1 cellular context compared by ENCODE assay signal in the genomic region with DNA sequence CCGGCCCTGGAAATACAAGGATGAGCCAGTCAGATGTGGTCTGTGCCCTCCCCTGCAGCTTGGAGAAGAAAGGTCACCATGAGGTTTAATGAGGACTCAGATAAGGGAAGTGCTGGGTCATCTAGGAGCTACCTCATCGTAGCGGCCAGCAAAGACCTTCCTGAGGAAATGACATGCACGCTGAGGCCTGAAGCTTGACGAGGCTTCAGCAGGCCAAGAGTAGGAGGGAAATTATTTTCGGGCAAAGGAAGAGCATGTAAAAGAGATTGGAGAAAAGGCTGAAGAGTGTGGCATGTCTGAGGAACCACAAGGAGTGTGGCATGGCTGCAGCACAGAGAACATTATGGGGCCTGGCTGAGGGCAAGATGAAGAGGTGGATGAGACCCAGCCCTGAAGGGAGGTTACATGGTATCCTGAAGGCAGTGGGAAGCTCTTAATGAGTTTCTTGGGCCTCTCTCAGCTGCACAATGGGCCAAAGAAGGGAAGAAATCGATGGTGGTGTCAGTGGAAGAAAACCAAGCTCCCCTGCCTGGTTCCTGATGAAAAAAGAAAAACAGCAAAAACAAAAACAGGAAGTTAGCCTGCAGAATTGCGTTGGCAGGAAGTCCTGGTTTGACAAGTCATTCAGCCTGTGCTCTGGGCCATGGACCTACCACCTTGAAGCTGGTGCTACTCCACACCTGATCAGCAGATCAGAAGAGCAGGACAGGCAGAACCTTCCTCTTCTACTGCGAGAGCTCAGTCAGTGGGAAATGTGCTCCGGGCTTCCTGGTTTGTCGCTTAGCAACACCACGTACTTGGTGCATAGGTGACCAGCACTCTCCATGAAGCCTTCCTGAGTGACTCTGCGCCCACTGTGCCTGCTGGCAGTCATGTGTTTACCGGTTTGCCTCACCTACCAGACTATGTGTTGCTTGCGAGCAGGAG.
TF ChIP-seq lines count a peak whose summit lies in the region.

No MANE protein-coding gene starts in this region.

TF ChIP-seq in K562, 482 proteins besides CTCF, POLR2A, EP300 and RAD21 (continued from another document and continues in another):
- TF ChIP-seq, protein P1, sequence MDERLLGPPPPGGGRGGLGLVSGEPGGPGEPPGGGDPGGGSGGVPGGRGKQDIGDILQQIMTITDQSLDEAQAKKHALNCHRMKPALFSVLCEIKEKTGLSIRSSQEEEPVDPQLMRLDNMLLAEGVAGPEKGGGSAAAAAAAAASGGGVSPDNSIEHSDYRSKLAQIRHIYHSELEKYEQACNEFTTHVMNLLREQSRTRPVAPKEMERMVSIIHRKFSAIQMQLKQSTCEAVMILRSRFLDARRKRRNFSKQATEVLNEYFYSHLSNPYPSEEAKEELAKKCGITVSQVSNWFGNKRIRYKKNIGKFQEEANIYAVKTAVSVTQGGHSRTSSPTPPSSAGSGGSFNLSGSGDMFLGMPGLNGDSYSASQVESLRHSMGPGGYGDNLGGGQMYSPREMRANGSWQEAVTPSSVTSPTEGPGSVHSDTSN (CRISPR knock-in tag; IDR thresholded peaks at IDR 0.05; ENCODE audit: low read depth): no peak
- TF ChIP-seq, protein P1 (tag; conservative IDR thresholded peaks at IDR 0.05; ENCODE audit: low read depth): peak; percentile 53
- TF ChIP-seq JUNB (CRISPR knock-in tag; conservative IDR thresholded peaks at IDR 0.05) (no peak), RAD51 (IDR thresholded peaks at IDR 0.05; ENCODE audit: borderline replicate concordance, low read depth) (no peak), KAT7 (CRISPR knock-in tag; IDR thresholded peaks at IDR 0.05; ENCODE audit: borderline replicate concordance) (peak; percentile 45; the same call in 1 of the 2 replicates), NFIX (CRISPR knock-in tag; IDR thresholded peaks at IDR 0.05; ENCODE audit: low read depth) (no peak), ILK (tag; IDR thresholded peaks at IDR 0.05; ENCODE audit: borderline replicate concordance, low read depth) (peak; percentile 64; the same call in 1 of the 2 replicates), MYC (IDR thresholded peaks at IDR 0.05; ENCODE audit: low read depth, low read length) (peak; percentile 67; the same call in 1 of the 2 replicates), MYC (CRISPR knock-in tag; IDR thresholded peaks at IDR 0.05; ENCODE audit: borderline replicate concordance, low read depth) (no peak; the same call in 1 of the 2 replicates), ZNF717 (CRISPR knock-in tag; IDR thresholded peaks at IDR 0.05) (no peak), ARID2 (IDR thresholded peaks at IDR 0.05) (0 out of 2 replicates have a peak, but pooled peaks have one; percentile 33), ZKSCAN1 (IDR thresholded peaks at IDR 0.05; ENCODE audit: low read depth, low read length) (no peak), ZNF175 (CRISPR knock-in tag; IDR thresholded peaks at IDR 0.05; ENCODE audit: low read depth) (peak; percentile 96), ZNF644 (tag; IDR thresholded peaks at IDR 0.05; ENCODE audit: low read depth) (peak; percentile 42; the same call in 1 of the 2 replicates), NR2C1 (IDR thresholded peaks at IDR 0.05) (peak; percentile 79), NR2C1 (tag; IDR thresholded peaks at IDR 0.05) (peak; percentile 93), ZNF699 (CRISPR knock-in tag; IDR thresholded peaks at IDR 0.05; ENCODE audit: insufficient replicate concordance) (no peak), BMI1 (IDR thresholded peaks at IDR 0.05; ENCODE audit: low read length) (no peak), ZNF77 (CRISPR knock-in tag; IDR thresholded peaks at IDR 0.05) (no peak), ZNF316 (IDR thresholded peaks at IDR 0.05) (peak; percentile 95), RBM25 (IDR thresholded peaks at IDR 0.05; ENCODE audit: low read depth, low read length, severe bottlenecking) (no peak), GATAD2B (IDR thresholded peaks at IDR 0.05; ENCODE audit: borderline replicate concordance) (peak; percentile 53; the same call in 1 of the 2 replicates), GTF2A2 (tag; IDR thresholded peaks at IDR 0.05) (no peak; the same call in none of the 2 replicates), ZNF347 (CRISPR knock-in tag; IDR thresholded peaks at IDR 0.05; ENCODE audit: low read depth) (no peak), GABPB2 (CRISPR knock-in tag; conservative IDR thresholded peaks at IDR 0.05) (no peak), ZNF146 (CRISPR knock-in tag; IDR thresholded peaks at IDR 0.05; ENCODE audit: unreplicated experiment) (no peak), SRSF7 (optimal IDR thresholded peaks at IDR 0.05; ENCODE audit: low read depth, low read length) (no peak), HOXB6 (CRISPR knock-in tag; IDR thresholded peaks at IDR 0.05; ENCODE audit: borderline replicate concordance) (no peak), ZNF121 (CRISPR knock-in tag; conservative IDR thresholded peaks at IDR 0.05) (0 out of 2 replicates have a peak, but pooled peaks have one; percentile 3), CBX2 (IDR thresholded peaks at IDR 0.05; ENCODE audit: insufficient read depth, low read length, poor library complexity, severe bottlenecking) (no peak)
- TF ChIP-seq, protein P2, sequence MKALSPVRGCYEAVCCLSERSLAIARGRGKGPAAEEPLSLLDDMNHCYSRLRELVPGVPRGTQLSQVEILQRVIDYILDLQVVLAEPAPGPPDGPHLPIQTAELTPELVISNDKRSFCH (CRISPR knock-in tag; IDR thresholded peaks at IDR 0.05): no peak
- TF ChIP-seq, protein P2 (tag; IDR thresholded peaks at IDR 0.05): peak; percentile 97
- TF ChIP-seq, protein P3, sequence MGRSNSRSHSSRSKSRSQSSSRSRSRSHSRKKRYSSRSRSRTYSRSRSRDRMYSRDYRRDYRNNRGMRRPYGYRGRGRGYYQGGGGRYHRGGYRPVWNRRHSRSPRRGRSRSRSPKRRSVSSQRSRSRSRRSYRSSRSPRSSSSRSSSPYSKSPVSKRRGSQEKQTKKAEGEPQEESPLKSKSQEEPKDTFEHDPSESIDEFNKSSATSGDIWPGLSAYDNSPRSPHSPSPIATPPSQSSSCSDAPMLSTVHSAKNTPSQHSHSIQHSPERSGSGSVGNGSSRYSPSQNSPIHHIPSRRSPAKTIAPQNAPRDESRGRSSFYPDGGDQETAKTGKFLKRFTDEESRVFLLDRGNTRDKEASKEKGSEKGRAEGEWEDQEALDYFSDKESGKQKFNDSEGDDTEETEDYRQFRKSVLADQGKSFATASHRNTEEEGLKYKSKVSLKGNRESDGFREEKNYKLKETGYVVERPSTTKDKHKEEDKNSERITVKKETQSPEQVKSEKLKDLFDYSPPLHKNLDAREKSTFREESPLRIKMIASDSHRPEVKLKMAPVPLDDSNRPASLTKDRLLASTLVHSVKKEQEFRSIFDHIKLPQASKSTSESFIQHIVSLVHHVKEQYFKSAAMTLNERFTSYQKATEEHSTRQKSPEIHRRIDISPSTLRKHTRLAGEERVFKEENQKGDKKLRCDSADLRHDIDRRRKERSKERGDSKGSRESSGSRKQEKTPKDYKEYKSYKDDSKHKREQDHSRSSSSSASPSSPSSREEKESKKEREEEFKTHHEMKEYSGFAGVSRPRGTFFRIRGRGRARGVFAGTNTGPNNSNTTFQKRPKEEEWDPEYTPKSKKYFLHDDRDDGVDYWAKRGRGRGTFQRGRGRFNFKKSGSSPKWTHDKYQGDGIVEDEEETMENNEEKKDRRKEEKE (IDR thresholded peaks at IDR 0.05; ENCODE audit: borderline replicate concordance in 1 of 2, control insufficient read depth in 1 of 2, low read depth in 2 of 2, low read length in 1 of 2): no peak
- TF ChIP-seq, protein P4, sequence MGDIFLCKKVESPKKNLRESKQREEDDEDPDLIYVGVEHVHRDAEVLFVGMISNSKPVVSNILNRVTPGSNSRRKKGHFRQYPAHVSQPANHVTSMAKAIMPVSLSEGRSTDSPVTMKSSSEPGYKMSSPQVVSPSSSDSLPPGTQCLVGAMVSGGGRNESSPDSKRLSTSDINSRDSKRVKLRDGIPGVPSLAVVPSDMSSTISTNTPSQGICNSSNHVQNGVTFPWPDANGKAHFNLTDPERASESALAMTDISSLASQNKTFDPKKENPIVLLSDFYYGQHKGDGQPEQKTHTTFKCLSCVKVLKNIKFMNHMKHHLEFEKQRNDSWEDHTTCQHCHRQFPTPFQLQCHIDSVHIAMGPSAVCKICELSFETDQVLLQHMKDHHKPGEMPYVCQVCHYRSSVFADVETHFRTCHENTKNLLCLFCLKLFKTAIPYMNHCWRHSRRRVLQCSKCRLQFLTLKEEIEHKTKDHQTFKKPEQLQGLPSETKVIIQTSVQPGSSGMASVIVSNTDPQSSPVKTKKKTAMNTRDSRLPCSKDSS (IDR thresholded peaks at IDR 0.05; ENCODE audit: low read depth, partially characterized antibody): no peak
- TF ChIP-seq, protein P5, sequence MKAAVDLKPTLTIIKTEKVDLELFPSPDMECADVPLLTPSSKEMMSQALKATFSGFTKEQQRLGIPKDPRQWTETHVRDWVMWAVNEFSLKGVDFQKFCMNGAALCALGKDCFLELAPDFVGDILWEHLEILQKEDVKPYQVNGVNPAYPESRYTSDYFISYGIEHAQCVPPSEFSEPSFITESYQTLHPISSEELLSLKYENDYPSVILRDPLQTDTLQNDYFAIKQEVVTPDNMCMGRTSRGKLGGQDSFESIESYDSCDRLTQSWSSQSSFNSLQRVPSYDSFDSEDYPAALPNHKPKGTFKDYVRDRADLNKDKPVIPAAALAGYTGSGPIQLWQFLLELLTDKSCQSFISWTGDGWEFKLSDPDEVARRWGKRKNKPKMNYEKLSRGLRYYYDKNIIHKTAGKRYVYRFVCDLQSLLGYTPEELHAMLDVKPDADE (conservative IDR thresholded peaks at IDR 0.05; ENCODE audit: control insufficient read depth, low read depth, low read length): no peak
- TF ChIP-seq, protein P6, sequence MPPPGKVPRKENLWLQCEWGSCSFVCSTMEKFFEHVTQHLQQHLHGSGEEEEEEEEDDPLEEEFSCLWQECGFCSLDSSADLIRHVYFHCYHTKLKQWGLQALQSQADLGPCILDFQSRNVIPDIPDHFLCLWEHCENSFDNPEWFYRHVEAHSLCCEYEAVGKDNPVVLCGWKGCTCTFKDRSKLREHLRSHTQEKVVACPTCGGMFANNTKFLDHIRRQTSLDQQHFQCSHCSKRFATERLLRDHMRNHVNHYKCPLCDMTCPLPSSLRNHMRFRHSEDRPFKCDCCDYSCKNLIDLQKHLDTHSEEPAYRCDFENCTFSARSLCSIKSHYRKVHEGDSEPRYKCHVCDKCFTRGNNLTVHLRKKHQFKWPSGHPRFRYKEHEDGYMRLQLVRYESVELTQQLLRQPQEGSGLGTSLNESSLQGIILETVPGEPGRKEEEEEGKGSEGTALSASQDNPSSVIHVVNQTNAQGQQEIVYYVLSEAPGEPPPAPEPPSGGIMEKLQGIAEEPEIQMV (tag; conservative IDR thresholded peaks at IDR 0.05; ENCODE audit: low read depth): peak; percentile 11
- TF ChIP-seq, protein P7, sequence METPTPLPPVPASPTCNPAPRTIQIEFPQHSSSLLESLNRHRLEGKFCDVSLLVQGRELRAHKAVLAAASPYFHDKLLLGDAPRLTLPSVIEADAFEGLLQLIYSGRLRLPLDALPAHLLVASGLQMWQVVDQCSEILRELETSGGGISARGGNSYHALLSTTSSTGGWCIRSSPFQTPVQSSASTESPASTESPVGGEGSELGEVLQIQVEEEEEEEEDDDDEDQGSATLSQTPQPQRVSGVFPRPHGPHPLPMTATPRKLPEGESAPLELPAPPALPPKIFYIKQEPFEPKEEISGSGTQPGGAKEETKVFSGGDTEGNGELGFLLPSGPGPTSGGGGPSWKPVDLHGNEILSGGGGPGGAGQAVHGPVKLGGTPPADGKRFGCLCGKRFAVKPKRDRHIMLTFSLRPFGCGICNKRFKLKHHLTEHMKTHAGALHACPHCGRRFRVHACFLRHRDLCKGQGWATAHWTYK (CRISPR knock-in tag; IDR thresholded peaks at IDR 0.05): peak; percentile 71
- TF ChIP-seq, protein P8, sequence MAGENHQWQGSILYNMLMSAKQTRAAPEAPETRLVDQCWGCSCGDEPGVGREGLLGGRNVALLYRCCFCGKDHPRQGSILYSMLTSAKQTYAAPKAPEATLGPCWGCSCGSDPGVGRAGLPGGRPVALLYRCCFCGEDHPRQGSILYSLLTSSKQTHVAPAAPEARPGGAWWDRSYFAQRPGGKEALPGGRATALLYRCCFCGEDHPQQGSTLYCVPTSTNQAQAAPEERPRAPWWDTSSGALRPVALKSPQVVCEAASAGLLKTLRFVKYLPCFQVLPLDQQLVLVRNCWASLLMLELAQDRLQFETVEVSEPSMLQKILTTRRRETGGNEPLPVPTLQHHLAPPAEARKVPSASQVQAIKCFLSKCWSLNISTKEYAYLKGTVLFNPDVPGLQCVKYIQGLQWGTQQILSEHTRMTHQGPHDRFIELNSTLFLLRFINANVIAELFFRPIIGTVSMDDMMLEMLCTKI (IDR thresholded peaks at IDR 0.05; ENCODE audit: partially characterized antibody): no peak
